9 cellular contexts compared by ENCODE assay signal in genomic region chr1:31064115-31064514, GRCh38. TPM values are rescaled to one million over a fixed set of nuclear protein-coding genes. Genes with fewer than 3 reads are reported as not detected.
A peak's percentile ranks its signal among the peaks of the same experiment; 100 is the strongest.
DNase-seq lines count a peak whose midpoint lies in the region; ATAC-seq and TF ChIP-seq lines count a peak whose summit lies in the region.
"Had no signal": no experiment of that assay in that cellular context is flagged by ENCODE, and none has a peak within 500 bp of the region (broad histone marks: within the 10 kb centered on the region; RNA-seq: fewer than 3 reads in every experiment).

No MANE protein-coding gene starts in this region.

- peaks cover 2% of the 10 kb centered on the region for H3K36me3 ChIP-seq in left ventricle myocardium inferior
- H3K36me3 ChIP-seq in breast epithelium = no peaks in the 10 kb centered on the region
- peaks cover 24% of the 10 kb centered on the region for H3K36me3 ChIP-seq in mesodermal cell (ENCODE audit: control insufficient read depth, insufficient read depth, low read length)
- H3K36me3 ChIP-seq in uterus = no peaks in the 10 kb centered on the region

- DNase-seq in left ventricle myocardium inferior (no peak), left cardiac atrium (no peak), breast epithelium (ENCODE audit: low spot score in 2 of 2) (no peak), uterus (no peak), posterior cingulate gyrus (no peak), NCI-H1436 treated with DMSO at 0.1 percent for 48 hours (lab: John Stamatoyannopoulos, UW) (no peak)
- DNase-seq in activated CD4-positive, CD25-positive, alpha-beta regulatory T cell treated with anti-CD3 and anti-CD28 coated beads, Interleukin-2, amount 50 U/mL, for 72 hours = no peak
- DNase-seq: stimulated activated CD4-positive, alpha-beta T cell treated with anti-CD3 and anti-CD28 coated beads, Interleukin-1b, Interleukin-23, amount 100 ng/mL, for 48 hours had no signal

- intact Hi-C loops in left ventricle myocardium inferior (cut with micrococcal nuclease) = no loop called here
- intact Hi-C loops in left cardiac atrium (cut with DNase I) = loop anchor here in 1 of 2 donors (10.0 kb wide), 1 partner anchor 69 kb away; no protein-coding TSS in a partner anchor
- intact Hi-C loops in breast epithelium (cut with DNase I; ENCODE audit: low total_unique reads) = no loop called here
- intact Hi-C loops in uterus (cut with DNase I; ENCODE audit: low total_unique reads) = no loop called here
- intact Hi-C loops in posterior cingulate gyrus (cut with DNase I) = loop anchor here (10.0 kb wide), 2 partner anchors 79 to 109 kb away; no protein-coding TSS in a partner anchor

- TF ChIP-seq CTCF in left ventricle myocardium inferior (IDR thresholded peaks at IDR 0.05; ENCODE audit: borderline replicate concordance) (no peak), breast epithelium (IDR thresholded peaks at IDR 0.05) (no peak), uterus (IDR thresholded peaks at IDR 0.05) (no peak)

- H3K9me3 ChIP-seq in left ventricle myocardium inferior (replicated peaks) = no peaks in the 10 kb centered on the region
- no peaks in the 10 kb centered on the region for H3K9me3 ChIP-seq in breast epithelium
- H3K9me3 ChIP-seq in mesodermal cell (ENCODE audit: control insufficient read depth, low read length) = no peaks in the 10 kb centered on the region
- no peaks in the 10 kb centered on the region for H3K9me3 ChIP-seq in uterus

- H3K27ac ChIP-seq in left ventricle myocardium inferior (replicated peaks) = peak overlapping the region; percentile 95
- peak overlapping the region; percentile 96 to 99 for H3K27ac ChIP-seq in breast epithelium
- peak overlapping the region; percentile 99 for H3K27ac ChIP-seq in mesodermal cell (ENCODE audit: low read depth, low read length, severe bottlenecking)
- peak overlapping the region; percentile 95 to 100 for H3K27ac ChIP-seq in uterus

- ATAC-seq in left cardiac atrium = no peak

- H3K4me3 ChIP-seq in left ventricle myocardium inferior (peak overlapping the region; percentile 93), breast epithelium (peak overlapping the region; percentile 68 to 78 (median 69)), mesodermal cell (ENCODE audit: extremely low read depth, insufficient read depth, low read length, poor library complexity, severe bottlenecking) (peak overlapping the region; percentile 97), uterus (peak overlapping the region; percentile 72 to 92)

- TF ChIP-seq POLR2A in breast epithelium (IDR thresholded peaks at IDR 0.05) (no peak), uterus (IDR thresholded peaks at IDR 0.05) (no peak)

- H3K4me1 ChIP-seq in left ventricle myocardium inferior (peaks cover 62% of the 10 kb centered on the region), breast epithelium (peaks cover 0 to 7% of the 10 kb centered on the region in 2 donors), mesodermal cell (ENCODE audit: control insufficient read depth, insufficient read depth, low read length, poor library complexity, severe bottlenecking) (peaks cover 8% of the 10 kb centered on the region), uterus (peaks cover 4% of the 10 kb centered on the region in 2 donors)

- H3K27me3 ChIP-seq in left ventricle myocardium inferior (ENCODE audit: low read depth) (no peaks in the 10 kb centered on the region), breast epithelium (no peaks in the 10 kb centered on the region), uterus (no peaks in the 10 kb centered on the region)

- WGBS in mesodermal cell (ENCODE audit: insufficient coverage in 2 of 2), 2 experiments = 0 to 6% methylated on average over 1 to 3 of the region's 6 CpGs

RNA-seq across cellular contexts. Expression of gene PUM1, which starts 1.4 kb away (rescaled TPM):
- total RNA-seq in left ventricle myocardium inferior (80.1 TPM), left cardiac atrium (10 to 100 TPM; 71.3 to 75.1 TPM), breast epithelium (100 to 1,000 TPM in 2 of 3 donors, 10 to 100 TPM in 1; 93.8 to 149 (median 116) TPM), uterus (100 to 1,000 TPM in 2 of 4 donors, 10 to 100 TPM in 2; 42.9 to 152 (median 113) TPM)
- polyA plus RNA-seq in mesodermal cell (2013, experiment 1 of 2) = 62.9 TPM
- polyA plus RNA-seq in mesodermal cell (2013, experiment 2 of 2) = 58.8 TPM
